ENCODE assay signal across 22 cellular contexts in the genomic region with DNA sequence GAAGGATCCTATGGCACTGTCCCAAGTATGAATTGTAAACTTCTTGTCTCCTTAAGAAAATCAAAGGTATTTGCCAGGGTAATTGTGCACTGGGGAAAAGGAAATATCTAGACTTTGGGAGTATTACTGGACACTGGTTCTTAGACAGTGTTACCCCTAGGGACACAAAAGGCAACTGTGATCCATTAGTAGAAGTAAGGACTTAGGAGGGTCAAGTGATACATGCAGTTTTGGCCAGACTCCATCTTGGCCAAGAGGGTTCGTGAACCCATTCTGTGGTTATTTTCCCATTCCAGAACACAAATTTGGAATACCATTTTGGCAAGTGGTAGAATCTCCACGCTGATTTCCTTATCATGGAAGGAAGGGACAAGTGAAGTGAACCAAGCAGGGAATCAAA.
"Had no signal": no experiment of that assay in that cellular context is flagged by ENCODE, and none has a peak within 500 bp of the region (broad histone marks: within the 10 kb centered on the region; RNA-seq: fewer than 3 reads in every experiment).

No MANE protein-coding gene starts in this region.

- H3K36me3 Mint-ChIP-seq: activated naive CD8-positive, alpha-beta T cell treated with anti-CD3 and anti-CD28 coated beads, Interleukin-2, amount 10 ng/mL, durations not matched to agents 7 days and 5 days; brain; type B pancreatic cell; WTC11 had no signal

- H3K9me3 Mint-ChIP-seq: activated naive CD8-positive, alpha-beta T cell treated with anti-CD3 and anti-CD28 coated beads, Interleukin-2, amount 10 ng/mL, durations not matched to agents 7 days and 5 days; activated T-cell treated with anti-CD3 and anti-CD28 coated beads, Interleukin-2, amount 50 U/mL, for 4 hours; activated T-helper 2 cell treated with anti-CD3 and anti-CD28 coated beads, Interferon-gamma antibody, Interleukin-2, Interleukin-4, amounts not matched to agents 10 μg/mL and 5 μg/mL and 100 μg/mL, durations not matched to agents 14 hours and 24 hours and 36 hours; type B pancreatic cell; WTC11 had no signal

- H3K4me3 Mint-ChIP-seq: activated CD4-positive, alpha-beta T cell treated with anti-CD3 and anti-CD28 coated beads for 36 hours; activated naive CD8-positive, alpha-beta T cell treated with anti-CD3 and anti-CD28 coated beads, Interleukin-2, amount 10 ng/mL, durations not matched to agents 7 days and 5 days; activated T-cell treated with anti-CD3 and anti-CD28 coated beads, Interleukin-2, amount 50 U/mL, for 4 hours; brain; type B pancreatic cell; WTC11 had no signal

- H3K4me1 Mint-ChIP-seq: activated CD4-positive, alpha-beta T cell treated with anti-CD3 and anti-CD28 coated beads for 36 hours; activated naive CD8-positive, alpha-beta T cell treated with anti-CD3 and anti-CD28 coated beads, Interleukin-2, amount 10 ng/mL, durations not matched to agents 7 days and 5 days; brain had no signal

- H3K9me3 ChIP-seq: left lung, spleen, testis had no signal

- H3K27ac Mint-ChIP-seq: activated CD4-positive, alpha-beta T cell treated with anti-CD3 and anti-CD28 coated beads for 36 hours; activated naive CD8-positive, alpha-beta T cell treated with anti-CD3 and anti-CD28 coated beads, Interleukin-2, amount 10 ng/mL, durations not matched to agents 7 days and 5 days; activated T-helper 2 cell treated with anti-CD3 and anti-CD28 coated beads, Interferon-gamma antibody, Interleukin-2, Interleukin-4, amounts not matched to agents 10 μg/mL and 5 μg/mL and 100 μg/mL, durations not matched to agents 14 hours and 24 hours and 36 hours; brain; type B pancreatic cell; WTC11 had no signal

- H3K4me3 ChIP-seq: left lung, spleen, testis had no signal

- H3K27ac ChIP-seq: left lung, testis had no signal

- DNase-seq: activated CD4-positive, alpha-beta T cell treated with anti-CD3 and anti-CD28 coated beads for 36 hours; activated CD4-positive, alpha-beta T cell treated with anti-CD3 and anti-CD28 coated beads, Interleukin-2, amount 50 U/mL, for 4 hours; activated CD8-positive, alpha-beta memory T cell treated with anti-CD3 and anti-CD28 coated beads for 24 hours; activated CD8-positive, alpha-beta memory T cell treated with anti-CD3 and anti-CD28 coated beads, Interleukin-2, amount 50 U/mL, for 4 hours; activated naive CD4-positive, alpha-beta T cell treated with Interleukin-2 at 50 U/mL for 16 hours; activated naive CD8-positive, alpha-beta T cell treated with anti-CD3 and anti-CD28 coated beads, Interleukin-2, amount 10 ng/mL, durations not matched to agents 7 days and 5 days; activated T-cell treated with anti-CD3 and anti-CD28 coated beads, Interleukin-2, amount 50 U/mL, for 4 hours; amygdala; caudate nucleus; dermis blood vessel endothelial cell; effector CD8-positive, alpha-beta T cell; nucleus accumbens; spleen; stimulated activated CD4-positive, alpha-beta T cell treated with anti-CD3 and anti-CD28 coated beads, Interleukin-4, amount 100 ng/mL, for 1 hour; stimulated activated naive CD4-positive, alpha-beta T cell; T-helper 9 cell had no signal

- H3K27me3 ChIP-seq: left lung, spleen, testis had no signal

- ATAC-seq: activated CD4-positive, alpha-beta T cell treated with anti-CD3 and anti-CD28 coated beads for 36 hours; activated T-cell treated with anti-CD3 and anti-CD28 coated beads, Interleukin-2, amount 50 U/mL, for 4 hours; left lung; WTC11 had no signal

- H3K4me1 ChIP-seq: left lung, spleen, testis had no signal

- H3K36me3 ChIP-seq: left lung, spleen had no signal

- H3K27me3 Mint-ChIP-seq: activated CD4-positive, alpha-beta T cell treated with anti-CD3 and anti-CD28 coated beads for 36 hours had no signal
